In genomic region chr9:107141967-107142366, GRCh38 we compare ENCODE assay signal across 13 cellular contexts.
DNase-seq lines count a peak whose midpoint lies in the region; ATAC-seq, FAIRE-seq and TF ChIP-seq lines count a peak whose summit lies in the region.
"Had no signal": no experiment of that assay in that cellular context is flagged by ENCODE, and none has a peak within 500 bp of the region (broad histone marks: within the 10 kb centered on the region; RNA-seq: fewer than 3 reads in every experiment).

No MANE protein-coding gene starts in this region.

- H3K9ac ChIP-seq in Loucy (ENCODE audit: low read depth, low read length, poor library complexity, severe bottlenecking) = no peak overlapping the region

- H3K4me2 ChIP-seq in Loucy (ENCODE audit: low read depth, low read length, poor library complexity, severe bottlenecking) = no peak overlapping the region

- H3F3A ChIP-seq in Loucy (ENCODE audit: low read depth) = no peaks in the 10 kb centered on the region

- H3K4me1 ChIP-seq in Loucy (ENCODE audit: insufficient read depth, low read length, poor library complexity, severe bottlenecking) (no peaks in the 10 kb centered on the region), right cardiac atrium (ENCODE audit: control insufficient read depth, insufficient read depth, low read length) (peaks cover 2% of the 10 kb centered on the region)
- H3K4me1 ChIP-seq: SJCRH30 had no signal

- no peaks in the 10 kb centered on the region for H3K36me3 ChIP-seq in Loucy (ENCODE audit: insufficient read depth, low read length)
- H3K36me3 ChIP-seq: SJCRH30 had no signal

- no peaks in the 10 kb centered on the region for H3K9me3 ChIP-seq in Loucy (ENCODE audit: insufficient read depth, low read depth, low read length)
- H3K9me3 ChIP-seq in right cardiac atrium (ENCODE audit: control insufficient read depth, low read length) = no peaks in the 10 kb centered on the region
- H3K9me3 ChIP-seq: SJCRH30 had no signal

- H4K20me1 ChIP-seq in Loucy (ENCODE audit: insufficient read depth, low read length, poor library complexity, severe bottlenecking) = no peaks in the 10 kb centered on the region

- H3K27ac Mint-ChIP-seq in brain (peak overlapping the region in 1 of 5 experiments; percentile 43), nephron (no peak overlapping the region)
- H3K27ac Mint-ChIP-seq: memory B cell; stimulated activated naive CD8-positive, alpha-beta T cell treated with anti-CD3 and anti-CD28 coated beads, Interleukin-15, Interleukin-2, amounts not matched to agents 100 ng/mL and 50 ng/mL, for 24 hours had no signal

- intact Hi-C loops in right cardiac atrium (cut with DNase I) = no loop called here

- H3K4me1 Mint-ChIP-seq in brain (peaks cover 37% of the 10 kb centered on the region), nephron (peaks cover 13% of the 10 kb centered on the region)
- H3K4me1 Mint-ChIP-seq: memory B cell had no signal

- FAIRE-seq in H54 (lab: Jason Lieb, UNC) = no peak
- FAIRE-seq: G401.6 had no signal

- H3K27me3 ChIP-seq in Loucy (ENCODE audit: insufficient read depth, low read length, poor library complexity, severe bottlenecking) (no peaks in the 10 kb centered on the region), right cardiac atrium (ENCODE audit: control insufficient read depth, insufficient read depth) (no peaks in the 10 kb centered on the region)

- ATAC-seq in right cardiac atrium = no peak

- no peak for TF ChIP-seq POLR2A in H54 (IDR thresholded peaks at IDR 0.05; ENCODE audit: low read depth, low read length)

- 71% methylated on average over 5 of the region's 5 CpGs for WGBS in right cardiac atrium

- no peak overlapping the region for H3K27ac ChIP-seq in right cardiac atrium (ENCODE audit: low read length)
- H3K27ac ChIP-seq: SJCRH30 had no signal

- H3K4me3 ChIP-seq in Loucy (ENCODE audit: low read length, poor library complexity, severe bottlenecking) = no peak overlapping the region
- no peak overlapping the region for H3K4me3 ChIP-seq in right cardiac atrium (ENCODE audit: low read length)
- H3K4me3 ChIP-seq: SJCRH30 had no signal

- no peak overlapping the region for H3K4me3 Mint-ChIP-seq in brain
- H3K4me3 Mint-ChIP-seq in nephron = no peak overlapping the region
- H3K4me3 Mint-ChIP-seq: memory B cell; stimulated activated naive CD8-positive, alpha-beta T cell treated with anti-CD3 and anti-CD28 coated beads, Interleukin-15, Interleukin-2, amounts not matched to agents 100 ng/mL and 50 ng/mL, for 24 hours had no signal

- TF ChIP-seq CTCF in Loucy (conservative IDR thresholded peaks at IDR 0.05; ENCODE audit: low read length) (peak; percentile 59), brain (conservative IDR thresholded peaks at IDR 0.05) (peak; percentile 15 to 42), nephron (IDR thresholded peaks at IDR 0.05; ENCODE audit: unreplicated experiment in 3 of 3) (peak; percentile 21 to 31 (median 24))

- H3K9me2 ChIP-seq in Loucy (replicated peaks; ENCODE audit: low read depth, low read length) = no peaks in the 10 kb centered on the region

- DNase-seq in EH (ENCODE audit: low read depth) (peak; percentile 18), H54 (ENCODE audit: insufficient read length, low spot score) (no peak), NCI-H128 (lab: John Stamatoyannopoulos, UW; ENCODE audit: unreplicated experiment) (no peak), NCI-H2029 (lab: John Stamatoyannopoulos, UW) (no peak), right cardiac atrium (no peak)
- DNase-seq: activated CD4-positive, alpha-beta T cell treated with anti-CD3 and anti-CD28 coated beads, Interleukin-2, amount 50 U/mL, for 4 hours; SJCRH30 had no signal

- H3K36me3 Mint-ChIP-seq in brain (no peaks in the 10 kb centered on the region), nephron (ENCODE audit: low read depth) (no peaks in the 10 kb centered on the region)
- H3K36me3 Mint-ChIP-seq: memory B cell had no signal

- no peaks in the 10 kb centered on the region for H3K79me2 ChIP-seq in Loucy (ENCODE audit: insufficient read depth, low read length)

- H3K9me3 Mint-ChIP-seq in brain = peaks cover 0 to 3% (median 0%) of the 10 kb centered on the region in 5 experiments
- peaks cover 4% of the 10 kb centered on the region for H3K9me3 Mint-ChIP-seq in nephron
- H3K9me3 Mint-ChIP-seq: memory B cell; stimulated activated naive CD8-positive, alpha-beta T cell treated with anti-CD3 and anti-CD28 coated beads, Interleukin-15, Interleukin-2, amounts not matched to agents 100 ng/mL and 50 ng/mL, for 24 hours had no signal

- no peak overlapping the region for H2AFZ ChIP-seq in Loucy (ENCODE audit: low read length)

- H3K27me3 Mint-ChIP-seq in brain = peaks cover 10% of the 10 kb centered on the region
- peaks cover 10% of the 10 kb centered on the region for H3K27me3 Mint-ChIP-seq in nephron (ENCODE audit: low read depth)
